Comparison of ENCODE assay signal across 8 cellular contexts in genomic region chr3:38137615-38138346, GRCh38. TPM values are rescaled to one million over a fixed set of nuclear protein-coding genes. Genes with fewer than 3 reads are reported as not detected.
DNase-seq lines count a peak whose midpoint lies in the region; ATAC-seq and TF ChIP-seq lines count a peak whose summit lies in the region.

No MANE protein-coding gene starts in this region.

- peak overlapping the region; percentile 88 for H3K4me3 Mint-ChIP-seq in WTC11

- TF ChIP-seq CTCF in WTC11 (IDR thresholded peaks at IDR 0.05) (no peak), epithelial cell of esophagus (IDR thresholded peaks at IDR 0.05; ENCODE audit: insufficient read depth, low read depth, low read length, missing control alignments) (no peak)

- H3K9me3 Mint-ChIP-seq in WTC11, result no peaks in the 10 kb centered on the region

- POLR2A ChIA-PET in WTC11 (lab: Charles Lee), result interaction anchor here (0.6 to 2.1 kb wide), 11 partner anchors 8 to 1132 kb away, joined by 3 to 31 read pairs (median 4); partner anchors contain the start of genes OXSR1, PLCD1 and XYLB

- H3K4me1 ChIP-seq in neuron (ENCODE audit: insufficient read depth, low read length), result peaks cover 12% of the 10 kb centered on the region

- H3K27me3 Mint-ChIP-seq in WTC11 (ENCODE audit: low read depth), result no peaks in the 10 kb centered on the region

- CTCF ChIA-PET in WTC11 (lab: Charles Lee), result interaction anchor here (1.0 to 2.6 kb wide), 9 partner anchors 19 to 358 kb away, joined by 3 to 24 read pairs (median 4); partner anchors contain the start of genes EXOG, OXSR1 and XYLB

- peak overlapping the region; percentile 89 for H3K27ac Mint-ChIP-seq in WTC11

- peak; percentile 0 to 23 for ATAC-seq in left cardiac atrium
- no peak for ATAC-seq in WTC11
- ATAC-seq in GM18873 (IDR thresholded peaks at IDR 0.05; ENCODE audit: low FRiP score, unreplicated experiment), result no peak

- intact Hi-C loops in left cardiac atrium (cut with DNase I) (loop anchor here in 1 of 2 donors (10.0 kb wide), 1 partner anchor 107 kb away; no protein-coding TSS in a partner anchor), cardiac septum (cut with DNase I) (loop anchor here (1.0 to 5.0 kb wide), 3 partner anchors 28 to 316 kb away; partner anchors contain the start of genes ACVR2B, OXSR1 and XYLB)

- peaks cover 11% of the 10 kb centered on the region for H3K36me3 ChIP-seq in neuron (ENCODE audit: insufficient read depth, low read length)

- H3K4me1 Mint-ChIP-seq in WTC11, result peaks cover 37% of the 10 kb centered on the region

- H3K9me3 ChIP-seq in neuron (ENCODE audit: low read length), result no peaks in the 10 kb centered on the region

- DNase-seq in left cardiac atrium, result no peak
- DNase-seq in cardiac septum (ENCODE audit: low spot score), result no peak
- DNase-seq in WTC11 (ENCODE audit: low spot score), result peak; percentile 52
- no peak for DNase-seq in epithelial cell of esophagus (ENCODE audit: low read depth)
- DNase-seq in NCI-H446 treated with DMSO at 0.1 percent for 48 hours (lab: John Stamatoyannopoulos, UW), result no peak
- no peak for DNase-seq in NCI-H1930 (lab: John Stamatoyannopoulos, UW)

- H3K27me3 ChIP-seq in neuron (ENCODE audit: insufficient read depth, low read length), result no peaks in the 10 kb centered on the region

- H3K4me3 ChIP-seq in epithelial cell of esophagus (ENCODE audit: low read length), result peak overlapping the region; percentile 82
- peak overlapping the region; percentile 74 for H3K4me3 ChIP-seq in neuron (ENCODE audit: low read length)

- peaks cover 18% of the 10 kb centered on the region for H3K36me3 Mint-ChIP-seq in WTC11

- H2AFZ ChIP-seq in neuron (ENCODE audit: low read depth, low read length), result peak overlapping the region; percentile 38

TF ChIP-seq in WTC11, 78 proteins besides CTCF, POLR2A, EP300 and RAD21:
- TF ChIP-seq MAX (CRISPR knock-in tag; IDR thresholded peaks at IDR 0.05) (no peak), FOXK1 (CRISPR knock-in tag; IDR thresholded peaks at IDR 0.05) (0 out of 2 replicates have a peak, but pooled peaks have one; percentile 3), ESRRA (CRISPR knock-in tag; IDR thresholded peaks at IDR 0.05; ENCODE audit: borderline replicate concordance) (no peak), MLX (CRISPR knock-in tag; IDR thresholded peaks at IDR 0.05) (no peak)
TF ChIP-seq in WTC11: peak in this region for 1.

RNA-seq across cellular contexts. Expression of gene MYD88, which starts 0.7 kb away (rescaled TPM):
- 10 to 100 TPM; 10.8 to 19.0 TPM for total RNA-seq in left cardiac atrium
- total RNA-seq in cardiac septum, result 8.5 TPM
- total RNA-seq in WTC11 (2021), result 18.1 to 19.2 TPM (median 19.2 TPM) in 3 replicates

RNA-seq across cellular contexts. Expression of gene ACAA1, which starts 0.9 kb away (rescaled TPM):
- 10 to 100 TPM; 73.8 to 80.8 TPM for total RNA-seq in left cardiac atrium
- total RNA-seq in cardiac septum, result 86.8 TPM
- 34.4 to 46.5 TPM (median 39.0 TPM) in 3 replicates for total RNA-seq in WTC11 (2021)

RNA-seq across cellular contexts. Expression of gene OXSR1, which starts 27.6 kb away (rescaled TPM):
- total RNA-seq in left cardiac atrium, result 10 to 100 TPM; 21.4 to 35.2 TPM
- total RNA-seq in cardiac septum, result 30.6 TPM
- 49.4 to 52.4 TPM (median 50.6 TPM) in 3 replicates for total RNA-seq in WTC11 (2021)

Comparison
In these comparisons a context has a peak if more than half of its experiments do, and no peak if none do; other contexts are left out.
1. ATAC-seq: peak in left cardiac atrium (2 of 2); none in WTC11 (single experiment) and GM18873 (single experiment).